ENCODE assay signal across 18 cellular contexts in genomic region chr20:44954198-44954597, GRCh38. TPM values are rescaled to one million over a fixed set of nuclear protein-coding genes. Genes with fewer than 3 reads are reported as not detected.
DNase-seq lines count a peak whose midpoint lies in the region; ATAC-seq and TF ChIP-seq lines count a peak whose summit lies in the region.
"Had no signal": no experiment of that assay in that cellular context is flagged by ENCODE, and none has a peak within 500 bp of the region (broad histone marks: within the 10 kb centered on the region; RNA-seq: fewer than 3 reads in every experiment).

No MANE protein-coding gene starts in this region.

- BruUV-seq in MCF 10A (replicated peaks; lab: Mats Ljungman, UMichigan) = no TSS peak

- H3K4me1 Mint-ChIP-seq in MCF 10A (ENCODE audit: insufficient read depth, unreplicated experiment) = peaks cover 23% of the 10 kb centered on the region
- H3K4me1 Mint-ChIP-seq in T-helper 17 cell = peaks cover 45% of the 10 kb centered on the region
- peaks cover 13% of the 10 kb centered on the region for H3K4me1 Mint-ChIP-seq in neural crest cell

- CTCF ChIA-PET in MCF 10A (lab: Yijun Ruan, JAX) = interaction anchor here (0.7 to 1.1 kb wide), 3 partner anchors 9 to 339 kb away, joined by 3 to 5 read pairs (median 3); no protein-coding TSS in a partner anchor

- in situ Hi-C loops in T47D (cut with HindIII; ENCODE audit: low pct_unique_long_range_greater_than_20kb, low sequenced_read_pairs) = no loop called here

- intact Hi-C loops in MCF 10A (cut with micrococcal nuclease) = no loop called here

- H3K27ac Mint-ChIP-seq in MCF 10A (ENCODE audit: low read depth, unreplicated experiment) (no peak overlapping the region), T-helper 17 cell (peak overlapping the region; percentile 89), neural crest cell (ENCODE audit: unreplicated experiment) (peak overlapping the region; percentile 53)
- H3K27ac Mint-ChIP-seq: H9 had no signal

- H3K36me3 Mint-ChIP-seq in MCF 10A (ENCODE audit: insufficient read depth, unreplicated experiment) = peaks cover 86% of the 10 kb centered on the region
- peaks cover 20% of the 10 kb centered on the region for H3K36me3 Mint-ChIP-seq in T-helper 17 cell (ENCODE audit: low read depth)
- peaks cover 18% of the 10 kb centered on the region for H3K36me3 Mint-ChIP-seq in neural crest cell (ENCODE audit: low read depth)

- no peaks in the 10 kb centered on the region for H3K9me3 Mint-ChIP-seq in MCF 10A (ENCODE audit: unreplicated experiment)
- no peaks in the 10 kb centered on the region for H3K9me3 Mint-ChIP-seq in neural crest cell
- H3K9me3 Mint-ChIP-seq: H9 had no signal

- POLR2A ChIA-PET in MCF 10A (lab: Yijun Ruan, JAX) = interaction anchor here (0.6 to 1.3 kb wide), 4 partner anchors 13 to 984 kb away, joined by 3 to 4 read pairs (median 3); no protein-coding TSS in a partner anchor

- H3K27me3 Mint-ChIP-seq in MCF 10A (ENCODE audit: insufficient read depth, unreplicated experiment) (no peaks in the 10 kb centered on the region), T-helper 17 cell (no peaks in the 10 kb centered on the region), neural crest cell (ENCODE audit: low read depth) (no peaks in the 10 kb centered on the region)

- H3K9me3 ChIP-seq in T-helper 17 cell (ENCODE audit: control insufficient read depth, low read length, poor library complexity, severe bottlenecking) = no peaks in the 10 kb centered on the region

- H3K4me3 Mint-ChIP-seq in MCF 10A (ENCODE audit: unreplicated experiment) = no peak overlapping the region
- no peak overlapping the region for H3K4me3 Mint-ChIP-seq in T-helper 17 cell
- H3K4me3 Mint-ChIP-seq in neural crest cell = no peak overlapping the region
- H3K4me3 Mint-ChIP-seq: H9 had no signal

- TF ChIP-seq CTCF in MCF 10A (IDR thresholded peaks at IDR 0.05; ENCODE audit: unreplicated experiment) (no peak), neural crest cell (conservative IDR thresholded peaks at IDR 0.05) (no peak)

- no peak for TF ChIP-seq POLR2A in erythroblast (IDR thresholded peaks at IDR 0.05; ENCODE audit: low read length)

- ATAC-seq in T-helper 17 cell = no peak
- ATAC-seq: PC-3, SK-N-SH treated with all-trans-retinoic acid at 6 μM for 48 hours had no signal

- DNase-seq in T47D (ENCODE audit: low read depth in 1 of 2, low spot score in 1 of 2) = peak; percentile 64 to 94
- DNase-seq in MCF 10A (ENCODE audit: unreplicated experiment) = no peak
- DNase-seq in T-helper 17 cell = no peak
- DNase-seq in neural crest cell (ENCODE audit: low read depth, low spot score) = no peak
- DNase-seq in NCI-H1092 (lab: John Stamatoyannopoulos, UW) = no peak
- no peak for DNase-seq in NCI-H510A (lab: John Stamatoyannopoulos, UW)
- no peak for DNase-seq in erythroblast (lab: John Stamatoyannopoulos, UW)
- DNase-seq: COR-L47, DMS153, GDM1, H9, NCI-H1105, NCI-H2081, NCI-H524, NCI-H82, PC-3, SIG-M5 had no signal

RNA-seq across cellular contexts. Expression of gene TOMM34, which starts 6.0 kb away (rescaled TPM):
- total RNA-seq in MCF 10A (2022) = 55.5 and 60.0 TPM in 2 replicates
- total RNA-seq in T-helper 17 cell = 1 to 10 TPM; 9.1 to 9.2 TPM
- total RNA-seq in neural crest cell = 39.0 and 39.6 TPM in 2 replicates

RNA-seq across cellular contexts. Expression of gene STK4, which starts 12.1 kb away (rescaled TPM):
- total RNA-seq in MCF 10A (2022) = 47.7 and 51.4 TPM in 2 replicates
- 100 to 1,000 TPM; 271 to 280 TPM for total RNA-seq in T-helper 17 cell
- 41.2 and 46.4 TPM in 2 replicates for total RNA-seq in neural crest cell

RNA-seq across cellular contexts. Expression of gene PABPC1L, which starts 44.3 kb away (rescaled TPM):
- total RNA-seq in MCF 10A (2022) (150 and 182 TPM in 2 replicates), T-helper 17 cell (10 to 100 TPM; 37.5 to 60.3 TPM), neural crest cell (75.0 and 78.6 TPM in 2 replicates)

Comparison
In these comparisons a context has a peak if more than half of its experiments do, and no peak if none do; other contexts are left out.
1. DNase-seq: peak in T47D (2 of 2); none in MCF 10A (single experiment), T-helper 17 cell (0 of 3), neural crest cell (single experiment), NCI-H1092 (single experiment), NCI-H510A (single experiment) and erythroblast (0 of 2).